In genomic region chr12:109289004-109289403, GRCh38 we compare ENCODE assay signal across 23 cellular contexts. TPM values are rescaled to one million over a fixed set of nuclear protein-coding genes. Genes with fewer than 3 reads are reported as not detected.
A peak's percentile ranks its signal among the peaks of the same experiment; 100 is the strongest.
DNase-seq lines count a peak whose midpoint lies in the region; ATAC-seq, FAIRE-seq and TF ChIP-seq lines count a peak whose summit lies in the region.
"Had no signal": no experiment of that assay in that cellular context is flagged by ENCODE, and none has a peak within 500 bp of the region (broad histone marks: within the 10 kb centered on the region; RNA-seq: fewer than 3 reads in every experiment).

No MANE protein-coding gene starts in this region.

- 3% methylated on average over 4 of the region's 4 CpGs for WGBS in K562 (ENCODE audit: insufficient coverage, low coverage, missing lambda C conversion rate)

- ATAC-seq in K562: no peak
- ATAC-seq: CD8-positive, alpha-beta T cell; Panc1; SK-N-SH treated with all-trans-retinoic acid at 6 μM for 48 hours had no signal

- no peak overlapping the region for H3K9ac ChIP-seq in K562 (ENCODE audit: insufficient read depth in 1 of 2, low read depth in 2 of 2, low read length in 2 of 2)
- H3K9ac ChIP-seq: GM23248 had no signal

- POLR2A ChIA-PET in K562 (lab: Yijun Ruan, JAX) (interaction anchor here (0.7 kb wide), 1 partner anchor 43 kb away, joined by 3 read pairs; no protein-coding TSS in a partner anchor), PC-9 (lab: Charles Lee; ENCODE audit: unreplicated experiment) (no interaction called here)

- no peak for TF ChIP-seq RAD21 in K562 (CRISPR knock-in tag; conservative IDR thresholded peaks at IDR 0.05 in 1 of 2, IDR thresholded peaks at IDR 0.05 in 1 of 2)

- TF ChIP-seq EP300 in K562 (IDR thresholded peaks at IDR 0.05; ENCODE audit: low read length): no peak

- in situ Hi-C loops in K562 (cut with MboI): no loop called here

- H3K4me2 ChIP-seq in K562 (ENCODE audit: insufficient read depth, low read length): no peak overlapping the region
- no peak overlapping the region for H3K4me2 ChIP-seq in PC-9

- BruUV-seq in K562 (replicated peaks; lab: Mats Ljungman, UMichigan) (no TSS peak), PC-9 (replicated peaks; lab: Mats Ljungman, UMichigan) (no TSS peak)

- CTCF ChIA-PET in K562 (lab: Yijun Ruan, JAX; ENCODE audit: low intra/inter-chr PET ratio) (no interaction called here), PC-9 (lab: Charles Lee) (no interaction called here)

- H3K27me3 ChIP-seq in K562 (ENCODE audit: control insufficient read depth in 2 of 2, insufficient read depth in 2 of 2, low read length in 2 of 2): peaks cover 8 to 64% of the 10 kb centered on the region in 2 experiments; a peak in 4 of 5 replicates
- H3K27me3 ChIP-seq in PC-9 (ENCODE audit: insufficient read depth, low read depth): peaks cover 33% of the 10 kb centered on the region

- intact Hi-C loops in K562 (cut with micrococcal nuclease) (no loop called here), PC-9 (cut with micrococcal nuclease; ENCODE audit: unreplicated experiment) (no loop called here)

- H3K4me1 ChIP-seq in K562 (replicated peaks in 1 of 2; ENCODE audit: control insufficient read depth in 2 of 2, insufficient read depth in 2 of 2, low read length in 2 of 2): peaks cover 0 to 15% of the 10 kb centered on the region in 2 experiments; a peak in 2 of 5 replicates
- no peaks in the 10 kb centered on the region for H3K4me1 ChIP-seq in PC-9 (replicated peaks; ENCODE audit: insufficient read depth)

- FAIRE-seq in K562 (lab: Jason Lieb, UNC): no peak

- H3K27ac ChIP-seq in K562 (ENCODE audit: extremely low read depth, low read depth, low read length) (no peak overlapping the region), caudate nucleus (ENCODE audit: low read depth, low read length) (no peak overlapping the region), PC-9 (no peak overlapping the region)
- H3K27ac ChIP-seq: GM23248 had no signal

- no peak for TF ChIP-seq POLR2A in K562 (conservative IDR thresholded peaks at IDR 0.05)

- H3K79me2 ChIP-seq in K562 (ENCODE audit: control insufficient read depth, insufficient read depth, low read length): no peaks in the 10 kb centered on the region
- H3K79me2 ChIP-seq in PC-9 (ENCODE audit: low read depth): no peaks in the 10 kb centered on the region

- H3K9me3 ChIP-seq in K562 (replicated peaks; ENCODE audit: control insufficient read depth, insufficient read depth, low read depth, low read length) (no peaks in the 10 kb centered on the region), PC-9 (ENCODE audit: insufficient read depth, low read depth) (no peaks in the 10 kb centered on the region)

- H3K9me1 ChIP-seq in K562 (ENCODE audit: control insufficient read depth, insufficient read depth, low read length): no peaks in the 10 kb centered on the region

- no peaks in the 10 kb centered on the region for H3K9me2 ChIP-seq in PC-9 (ENCODE audit: insufficient read depth)

- H4K20me1 ChIP-seq in K562 (replicated peaks; ENCODE audit: control insufficient read depth, insufficient read depth, low read length): peaks cover 4% of the 10 kb centered on the region
- no peaks in the 10 kb centered on the region for H4K20me1 ChIP-seq in PC-9 (ENCODE audit: insufficient read depth)

- DNase-seq in NCI-H2171 treated with DMSO at 0.1 percent for 48 hours (lab: John Stamatoyannopoulos, UW): peak; percentile 44
- no peak for DNase-seq in NCI-H2171 (lab: John Stamatoyannopoulos, UW)
- peak; percentile 46 for DNase-seq in NCI-H1694 treated with DMSO at 0.1 percent for 48 hours (lab: John Stamatoyannopoulos, UW)
- DNase-seq in K562 (ENCODE audit: extremely low read depth in 1 of 4, low spot score in 3 of 4): no peak
- no peak for DNase-seq in caudate nucleus (lab: John Stamatoyannopoulos, UW)
- no peak for DNase-seq in NOMO-1 treated with DMSO at 0.1 percent for 48 hours (lab: John Stamatoyannopoulos, UW; ENCODE audit: unreplicated experiment)
- no peak for DNase-seq in PC-9
- DNase-seq: AML-193; C1 segment of cervical spinal cord; CD8-positive, alpha-beta T cell; DMS79; GM23248; H9; HFFc6; NCI-H1105; NCI-H146; NCI-H2081; NCI-H2227 treated with DMSO at 0.1 percent for 48 hours had no signal

- no peak for TF ChIP-seq CTCF in K562 (IDR thresholded peaks at IDR 0.05 in 2 of 3, conservative IDR thresholded peaks at IDR 0.05 in 1 of 3; ENCODE audit: insufficient read depth in 2 of 3, low read depth in 1 of 3, low read length in 3 of 3)
- no peak for TF ChIP-seq CTCF in PC-9 (conservative IDR thresholded peaks at IDR 0.05)

- no peak overlapping the region for H3K4me3 ChIP-seq in K562
- H3K4me3 ChIP-seq in PC-9: no peak overlapping the region
- H3K4me3 ChIP-seq: GM23248 had no signal

- no peak overlapping the region for H2AFZ ChIP-seq in K562 (ENCODE audit: low read depth, low read length)
- no peak overlapping the region for H2AFZ ChIP-seq in PC-9
- H2AFZ ChIP-seq: GM23248 had no signal

- no peaks in the 10 kb centered on the region for H3K36me3 ChIP-seq in K562 (ENCODE audit: control insufficient read depth, insufficient read depth, low read length)
- no peaks in the 10 kb centered on the region for H3K36me3 ChIP-seq in PC-9 (ENCODE audit: low read depth)

- no peaks in the 10 kb centered on the region for H3F3A ChIP-seq in PC-9 (ENCODE audit: insufficient read depth, low read depth)

RNA-seq across cellular contexts. Expression of gene FOXN4, which starts 20.1 kb away (rescaled TPM):
- total RNA-seq in K562 (2011; cell fraction: chromatin; rRNA removed; ENCODE audit: low replicate concordance): not detected in 2 replicates
- not detected in 2 replicates for total RNA-seq in K562 (2011; cell fraction: nucleolus; rRNA removed)
- not detected in 2 replicates for total RNA-seq in K562 (2011; cell fraction: nucleoplasm; rRNA removed)
- not detected in 2 replicates for total RNA-seq in K562 (2014; rRNA removed)
- not detected in 2 replicates for total RNA-seq in K562 (2014; rRNA removed; fragmentation: Illumina TruSeq; extraction: Trizol)
- not detected in 2 replicates for total RNA-seq in K562 (2015; rRNA removed; fragmentation: Illumina TruSeq; extraction: Trizol)
- not detected in 2 replicates for total RNA-seq in K562 (2021)
- not detected in 2 replicates for polyA plus RNA-seq in K562 (2011; rRNA removed)
- not detected in 2 replicates for polyA plus RNA-seq in K562 (2011; cell fraction: cytosol; rRNA removed)
- not detected in 2 replicates for polyA plus RNA-seq in K562 (2011; cell fraction: nucleus; rRNA removed)
- not detected in 2 replicates for polyA plus RNA-seq in K562 (2012)
- polyA plus RNA-seq in K562 (2014; fragmentation: Illumina TruSeq; extraction: Trizol): not detected in 2 replicates
- polyA plus RNA-seq in K562 (2014; fragmentation: Nextera tagmentation; extraction: Ambion mirVana): not detected
- not detected in 2 replicates for polyA plus RNA-seq in K562 (2014; rRNA removed)
- not detected in 2 replicates for polyA minus RNA-seq in K562 (2011; rRNA and poly(A)+ RNA removed)
- not detected in 2 replicates for polyA minus RNA-seq in K562 (2011; cell fraction: cytosol; rRNA and poly(A)+ RNA removed)
- not detected in 2 replicates for polyA minus RNA-seq in K562 (2011; cell fraction: nucleus; rRNA and poly(A)+ RNA removed)
- not detected in 2 replicates for total RNA-seq in PC-9 (2021)
- total RNA-seq: A172; CD8-positive, alpha-beta T cell; GM23248; HFFc6; T-helper 2 cell treated with Interferon-gamma antibody and Interleukin-4, amounts not matched to agents 100 ng/mL and 5 ng/mL, for 36 hours had no signal
- polyA plus RNA-seq: AG04450, GM23248 had no signal

RNA-seq across cellular contexts. Expression of gene MYO1H, which starts 58.7 kb away (rescaled TPM):
- not detected in 2 replicates for total RNA-seq in K562 (2011; cell fraction: chromatin; rRNA removed; ENCODE audit: low replicate concordance)
- total RNA-seq in K562 (2011; cell fraction: nucleolus; rRNA removed): not detected in 2 replicates
- total RNA-seq in K562 (2011; cell fraction: nucleoplasm; rRNA removed): 0.44 TPM in 1 of 2 replicates, not detected in the other
- total RNA-seq in K562 (2014; rRNA removed) (not detected in 2 replicates), K562 (2014; rRNA removed; fragmentation: Illumina TruSeq; extraction: Trizol) (not detected in 2 replicates), K562 (2015; rRNA removed; fragmentation: Illumina TruSeq; extraction: Trizol) (not detected in 2 replicates), K562 (2021) (not detected in 2 replicates), PC-9 (2021) (not detected in 2 replicates)
- polyA plus RNA-seq in K562 (2011; rRNA removed) (not detected in 2 replicates), K562 (2014; fragmentation: Illumina TruSeq; extraction: Trizol) (not detected in 2 replicates), K562 (2014; fragmentation: Nextera tagmentation; extraction: Ambion mirVana) (not detected), K562 (2014; rRNA removed) (not detected in 2 replicates)
- not detected in 2 replicates for polyA plus RNA-seq in K562 (2011; cell fraction: cytosol; rRNA removed)
- polyA plus RNA-seq in K562 (2011; cell fraction: nucleus; rRNA removed): not detected in 2 replicates
- 0.01 TPM in 1 of 2 replicates, not detected in the other for polyA plus RNA-seq in K562 (2012)
- not detected in 2 replicates for polyA minus RNA-seq in K562 (2011; rRNA and poly(A)+ RNA removed)
- not detected in 2 replicates for polyA minus RNA-seq in K562 (2011; cell fraction: cytosol; rRNA and poly(A)+ RNA removed)
- not detected in 2 replicates for polyA minus RNA-seq in K562 (2011; cell fraction: nucleus; rRNA and poly(A)+ RNA removed)
- total RNA-seq: A172; CD8-positive, alpha-beta T cell; GM23248; HFFc6; T-helper 2 cell treated with Interferon-gamma antibody and Interleukin-4, amounts not matched to agents 100 ng/mL and 5 ng/mL, for 36 hours had no signal
- polyA plus RNA-seq: AG04450, GM23248 had no signal

Comparison
In these comparisons a context has a peak if more than half of its experiments do, and no peak if none do; other contexts are left out.
1. DNase-seq: peak in NCI-H2171 treated with DMSO at 0.1 percent for 48 hours (single experiment) and NCI-H1694 treated with DMSO at 0.1 percent for 48 hours (single experiment); none in NCI-H2171 (single experiment), K562 (0 of 4), caudate nucleus (0 of 61), NOMO-1 treated with DMSO at 0.1 percent for 48 hours (single experiment) and PC-9 (0 of 2).